In the genomic region with DNA sequence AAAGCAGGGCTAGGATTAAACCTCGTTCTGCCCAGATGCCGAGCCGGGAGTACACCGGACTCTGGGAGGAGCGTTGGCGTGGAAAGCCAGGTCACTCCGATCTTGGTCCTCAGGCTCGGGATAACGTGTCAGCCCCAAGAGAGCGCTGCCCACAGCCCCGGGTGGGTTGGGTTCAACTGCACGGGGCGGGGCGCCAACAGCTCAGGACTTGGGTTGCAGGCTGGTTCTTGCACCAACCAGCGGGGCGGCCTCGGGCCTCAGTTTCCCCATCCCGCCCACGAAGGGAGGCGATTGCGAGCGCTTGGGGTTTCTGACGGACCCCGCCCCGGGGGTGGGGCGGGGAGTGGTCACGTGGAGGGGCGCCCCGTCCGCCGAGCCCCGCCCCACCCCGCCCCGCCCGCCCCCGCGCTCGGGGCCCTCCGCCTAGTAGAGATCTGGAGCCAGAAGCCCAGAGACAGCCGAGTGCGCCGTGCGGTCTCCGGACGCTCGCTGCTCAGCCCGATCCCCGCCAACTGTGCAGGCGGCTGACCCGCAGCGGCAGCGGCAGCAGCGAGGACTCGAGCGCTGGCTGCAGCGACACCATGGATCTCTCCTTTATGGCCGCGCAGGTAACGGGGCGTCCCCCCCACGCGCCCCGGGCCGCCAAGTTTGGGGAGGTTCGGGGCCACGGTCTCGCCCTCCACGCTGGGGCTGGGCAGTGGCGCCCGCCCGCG, we compare ENCODE assay signal across 8 cellular contexts. TPM values are rescaled to one million over a fixed set of nuclear protein-coding genes. Genes with fewer than 3 reads are reported as not detected.
A peak's percentile ranks its signal among the peaks of the same experiment; 100 is the strongest.
DNase-seq lines count a peak whose midpoint lies in the region; ATAC-seq, FAIRE-seq and TF ChIP-seq lines count a peak whose summit lies in the region.

A gene (plus strand): TSS at position 443 of the 713 bp plus-strand sequence. CDS start 139 bp downstream, at position 582.

- DNase-seq in H7: peak; percentile 94
- peak; percentile 28 to 70 (median 69) for DNase-seq in Peyer's patch
- peak; percentile 42 for DNase-seq in activated naive CD8-positive, alpha-beta T cell treated with anti-CD3 and anti-CD28 coated beads, Interleukin-2, amount 50 U/mL, for 16 hours (ENCODE audit: low read depth, low spot score)
- DNase-seq in left cardiac atrium: peak; percentile 73
- DNase-seq in progenitor cell of endocrine pancreas (ENCODE audit: low spot score, unreplicated experiment): peak; percentile 54
- DNase-seq in urothelium cell line (ENCODE audit: low spot score): peak; percentile 86

- peaks cover 23 to 48% (median 34%) of the 10 kb centered on the region in 10 experiments for H3K4me1 ChIP-seq in BLaER1 treated with 17β-estradiol and CSF1 and Interleukin-3, amounts not matched to agents 10 nM and 100 nM
- peaks cover 0 to 15% (median 7%) of the 10 kb centered on the region in 4 donors for H3K4me1 ChIP-seq in Peyer's patch

- no peaks in the 10 kb centered on the region; a peak in 1 of 22 replicates for H3K9me3 ChIP-seq in BLaER1 treated with 17β-estradiol and CSF1 and Interleukin-3, amounts not matched to agents 10 nM and 100 nM (replicated peaks in 1 of 11)
- H3K9me3 ChIP-seq in Peyer's patch: no peaks in the 10 kb centered on the region

- peak within 1 kb of the TSS; percentile 90 for H3K4me3 Mint-ChIP-seq in progenitor cell of endocrine pancreas (ENCODE audit: low read depth)

- peaks cover 0 to 16% (median 5%) of the 10 kb centered on the region in 11 experiments; a peak in 6 of 22 replicates for H3K36me3 ChIP-seq in BLaER1 treated with 17β-estradiol and CSF1 and Interleukin-3, amounts not matched to agents 10 nM and 100 nM
- H3K36me3 ChIP-seq in H7 (replicated peaks; ENCODE audit: control insufficient read depth, insufficient read depth, low read length) (no peaks in the 10 kb centered on the region), Peyer's patch (no peaks in the 10 kb centered on the region)

- H3K4me3 ChIP-seq in BLaER1 treated with 17β-estradiol and CSF1 and Interleukin-3, amounts not matched to agents 10 nM and 100 nM: peak within 1 kb of the TSS; percentile 88 to 99 (median 94)
- H3K4me3 ChIP-seq in H7 (ENCODE audit: insufficient read depth, low read depth, low read length) (peak within 1 kb of the TSS; percentile 86), Peyer's patch (peak within 1 kb of the TSS; percentile 44 to 60 (median 55))

- peaks cover 0 to 12% (median 4%) of the 10 kb centered on the region in 11 experiments; a peak in 8 of 22 replicates for H4K20me1 ChIP-seq in BLaER1 treated with 17β-estradiol and CSF1 and Interleukin-3, amounts not matched to agents 10 nM and 100 nM

- H3K27me3 Mint-ChIP-seq in progenitor cell of endocrine pancreas: peaks cover 28% of the 10 kb centered on the region

- no peak for TF ChIP-seq POLR2A in Peyer's patch (IDR thresholded peaks at IDR 0.05)

- peaks cover 0 to 12% (median 6%) of the 10 kb centered on the region in 11 experiments; a peak in 7 of 22 replicates for H3K27me3 ChIP-seq in BLaER1 treated with 17β-estradiol and CSF1 and Interleukin-3, amounts not matched to agents 10 nM and 100 nM
- H3K27me3 ChIP-seq in H7 (ENCODE audit: control insufficient read depth, insufficient read depth, low read length) (peaks cover 41% of the 10 kb centered on the region), Peyer's patch (no peaks in the 10 kb centered on the region)

- TF ChIP-seq CTCF in Peyer's patch (IDR thresholded peaks at IDR 0.05) (no peak), progenitor cell of endocrine pancreas (IDR thresholded peaks at IDR 0.05; ENCODE audit: unreplicated experiment) (no peak)

- no peaks in the 10 kb centered on the region for H3K9me3 Mint-ChIP-seq in progenitor cell of endocrine pancreas (ENCODE audit: low read depth)

- peak within 1 kb of the TSS; percentile 92 to 97 (median 95) for H3K4me2 ChIP-seq in BLaER1 treated with 17β-estradiol and CSF1 and Interleukin-3, amounts not matched to agents 10 nM and 100 nM

- peak within 1 kb of the TSS; percentile 41 to 88 (median 86); a peak in 21 of 22 replicates for H3K27ac ChIP-seq in BLaER1 treated with 17β-estradiol and CSF1 and Interleukin-3, amounts not matched to agents 10 nM and 100 nM
- H3K27ac ChIP-seq in Peyer's patch: peak within 1 kb of the TSS; percentile 20 to 76 (median 69)

- H3K9ac ChIP-seq in BLaER1 treated with 17β-estradiol and CSF1 and Interleukin-3, amounts not matched to agents 10 nM and 100 nM: peak within 1 kb of the TSS; percentile 86 to 96 (median 91)

- intact Hi-C loops in left cardiac atrium (cut with DNase I): no loop called here

- ATAC-seq in left cardiac atrium (peak; percentile 92 to 97), GM19467 (IDR thresholded peaks at IDR 0.05; ENCODE audit: unreplicated experiment) (no peak)

- peak within 1 kb of the TSS; percentile 96 for H3K27ac Mint-ChIP-seq in progenitor cell of endocrine pancreas

- no peak for FAIRE-seq in urothelium cell line (lab: Jason Lieb, UNC)

- H3K4me1 Mint-ChIP-seq in progenitor cell of endocrine pancreas (ENCODE audit: low read depth): peaks cover 7% of the 10 kb centered on the region

- peaks cover 2% of the 10 kb centered on the region for H3K36me3 Mint-ChIP-seq in progenitor cell of endocrine pancreas (ENCODE audit: insufficient read depth)

RNA-seq across cellular contexts. Expression of the gene that starts here (rescaled TPM):
- total RNA-seq in H7 (2014; rRNA removed; shearing (Covaris generic)): 12.1 and 12.5 TPM in 2 replicates
- 1 to 10 TPM; 1.2 to 6.2 (median 4.5) TPM for total RNA-seq in Peyer's patch
- 1 to 10 TPM; 2.7 to 2.9 TPM for total RNA-seq in left cardiac atrium
- 49.6 and 58.3 TPM in 2 replicates for total RNA-seq in progenitor cell of endocrine pancreas

Comparison
In these comparisons a context has a peak if more than half of its experiments do, and no peak if none do; other contexts are left out.
1. DNase-seq: peak in every context shown above with its lines; median percentile 94 in H7; 86 in urothelium cell line; 73 in left cardiac atrium; 69 in Peyer's patch; 54 in progenitor cell of endocrine pancreas; 42 in activated naive CD8-positive, alpha-beta T cell treated with anti-CD3 and anti-CD28 coated beads, Interleukin-2, amount 50 U/mL, for 16 hours.